ENCODE assay signal across 14 cellular contexts in genomic region chr10:77833225-77833624, GRCh38.
DNase-seq lines count a peak whose midpoint lies in the region; ATAC-seq and TF ChIP-seq lines count a peak whose summit lies in the region.
"Had no signal": no experiment of that assay in that cellular context is flagged by ENCODE, and none has a peak within 500 bp of the region (broad histone marks: within the 10 kb centered on the region; RNA-seq: fewer than 3 reads in every experiment).

No MANE protein-coding gene starts in this region.

- H3K27ac ChIP-seq in WERI-Rb-1, result no peak overlapping the region
- H3K27ac ChIP-seq: BLaER1 had no signal

- H3K4me3 ChIP-seq in WERI-Rb-1 (ENCODE audit: low read depth, low read length), result no peak overlapping the region
- H3K4me3 ChIP-seq: BLaER1 had no signal

- no peaks in the 10 kb centered on the region for H3K9me3 Mint-ChIP-seq in natural killer cell
- H3K9me3 Mint-ChIP-seq in natural killer cell treated with Interleukin-12 subunit alpha and Interleukin-12 subunit beta and Interleukin-15 and Interleukin-18, amount 100 ng/mL, for 72 hours, result no peaks in the 10 kb centered on the region
- no peaks in the 10 kb centered on the region for H3K9me3 Mint-ChIP-seq in activated T-helper 2 cell treated with anti-CD3 and anti-CD28 coated beads, Interferon-gamma antibody, Interleukin-2, Interleukin-4, amounts not matched to agents 10 μg/mL and 5 μg/mL and 100 μg/mL, durations not matched to agents 14 hours and 24 hours and 36 hours
- no peaks in the 10 kb centered on the region for H3K9me3 Mint-ChIP-seq in immature natural killer cell
- H3K9me3 Mint-ChIP-seq: HFFc6 had no signal

- H3K36me3 Mint-ChIP-seq in natural killer cell (peaks cover 6% of the 10 kb centered on the region), immature natural killer cell (peaks cover 12 to 51% (median 17%) of the 10 kb centered on the region in 3 donors)
- no peaks in the 10 kb centered on the region for H3K36me3 Mint-ChIP-seq in natural killer cell treated with Interleukin-12 subunit alpha and Interleukin-12 subunit beta and Interleukin-15 and Interleukin-18, amount 100 ng/mL, for 72 hours
- H3K36me3 Mint-ChIP-seq in activated T-helper 2 cell treated with anti-CD3 and anti-CD28 coated beads, Interferon-gamma antibody, Interleukin-2, Interleukin-4, amounts not matched to agents 10 μg/mL and 5 μg/mL and 100 μg/mL, durations not matched to agents 14 hours and 24 hours and 36 hours (ENCODE audit: low read depth), result no peaks in the 10 kb centered on the region

- no peaks in the 10 kb centered on the region for H3K27me3 Mint-ChIP-seq in natural killer cell (ENCODE audit: low read depth in 2 of 2)
- H3K27me3 Mint-ChIP-seq in natural killer cell treated with Interleukin-12 subunit alpha and Interleukin-12 subunit beta and Interleukin-15 and Interleukin-18, amount 100 ng/mL, for 72 hours, result no peaks in the 10 kb centered on the region
- no peaks in the 10 kb centered on the region for H3K27me3 Mint-ChIP-seq in activated T-helper 2 cell treated with anti-CD3 and anti-CD28 coated beads, Interferon-gamma antibody, Interleukin-2, Interleukin-4, amounts not matched to agents 10 μg/mL and 5 μg/mL and 100 μg/mL, durations not matched to agents 14 hours and 24 hours and 36 hours (ENCODE audit: low read depth)
- peaks cover 0 to 7% (median 3%) of the 10 kb centered on the region in 3 donors for H3K27me3 Mint-ChIP-seq in immature natural killer cell (ENCODE audit: low read depth in 3 of 3)

- no peak for TF ChIP-seq CTCF in natural killer cell (IDR thresholded peaks at IDR 0.05)
- no peak for TF ChIP-seq CTCF in WERI-Rb-1 (IDR thresholded peaks at IDR 0.05; ENCODE audit: low read depth, low read length)

- no peaks in the 10 kb centered on the region for H3K9me3 ChIP-seq in WERI-Rb-1 (ENCODE audit: severe bottlenecking)
- H3K9me3 ChIP-seq: BLaER1 had no signal

- ATAC-seq in natural killer cell, result no peak
- ATAC-seq in natural killer cell treated with Interleukin-12 subunit alpha and Interleukin-12 subunit beta and Interleukin-15 and Interleukin-18, amount 100 ng/mL, for 72 hours, result no peak

- H3K4me3 Mint-ChIP-seq in natural killer cell (no peak overlapping the region), immature natural killer cell (no peak overlapping the region)
- no peak overlapping the region for H3K4me3 Mint-ChIP-seq in natural killer cell treated with Interleukin-12 subunit alpha and Interleukin-12 subunit beta and Interleukin-15 and Interleukin-18, amount 100 ng/mL, for 72 hours
- no peak overlapping the region for H3K4me3 Mint-ChIP-seq in activated T-helper 2 cell treated with anti-CD3 and anti-CD28 coated beads, Interferon-gamma antibody, Interleukin-2, Interleukin-4, amounts not matched to agents 10 μg/mL and 5 μg/mL and 100 μg/mL, durations not matched to agents 14 hours and 24 hours and 36 hours (ENCODE audit: low read depth)
- H3K4me3 Mint-ChIP-seq: HFFc6 had no signal

- H3K27ac Mint-ChIP-seq in natural killer cell, result peak overlapping the region; percentile 87 to 89
- no peak overlapping the region for H3K27ac Mint-ChIP-seq in natural killer cell treated with Interleukin-12 subunit alpha and Interleukin-12 subunit beta and Interleukin-15 and Interleukin-18, amount 100 ng/mL, for 72 hours
- H3K27ac Mint-ChIP-seq in activated T-helper 2 cell treated with anti-CD3 and anti-CD28 coated beads, Interferon-gamma antibody, Interleukin-2, Interleukin-4, amounts not matched to agents 10 μg/mL and 5 μg/mL and 100 μg/mL, durations not matched to agents 14 hours and 24 hours and 36 hours, result peak overlapping the region; percentile 21
- H3K27ac Mint-ChIP-seq in immature natural killer cell, result peak overlapping the region; percentile 93 to 97 (median 96)
- H3K27ac Mint-ChIP-seq: HFFc6 had no signal

- H3K4me1 Mint-ChIP-seq in natural killer cell, result peaks cover 25 to 32% of the 10 kb centered on the region in 2 donors
- peaks cover 13 to 31% of the 10 kb centered on the region in 2 donors for H3K4me1 Mint-ChIP-seq in natural killer cell treated with Interleukin-12 subunit alpha and Interleukin-12 subunit beta and Interleukin-15 and Interleukin-18, amount 100 ng/mL, for 72 hours (ENCODE audit: low read depth in 2 of 2)
- H3K4me1 Mint-ChIP-seq in activated T-helper 2 cell treated with anti-CD3 and anti-CD28 coated beads, Interferon-gamma antibody, Interleukin-2, Interleukin-4, amounts not matched to agents 10 μg/mL and 5 μg/mL and 100 μg/mL, durations not matched to agents 14 hours and 24 hours and 36 hours (ENCODE audit: low read depth), result peaks cover 8% of the 10 kb centered on the region
- H3K4me1 Mint-ChIP-seq in immature natural killer cell, result peaks cover 31 to 36% of the 10 kb centered on the region in 2 donors

- DNase-seq in natural killer cell (no peak), immature natural killer cell (no peak), COLO829 (ENCODE audit: low spot score) (no peak), nucleus accumbens (lab: John Stamatoyannopoulos, UW) (no peak), WERI-Rb-1 (no peak)
- DNase-seq in natural killer cell treated with Interleukin-12 subunit alpha and Interleukin-12 subunit beta and Interleukin-15 and Interleukin-18, amount 100 ng/mL, for 72 hours (ENCODE audit: low spot score), result no peak
- DNase-seq in activated T-helper 2 cell treated with anti-CD3 and anti-CD28 coated beads, Interferon-gamma antibody, Interleukin-2, Interleukin-4, amounts not matched to agents 10 μg/mL and 5 μg/mL and 100 μg/mL, durations not matched to agents 14 hours and 24 hours and 36 hours (ENCODE audit: low spot score), result no peak
- DNase-seq: 8988T, AML-193, Calu3, DMS 273 treated with DMSO at 0.1 percent for 48 hours, HCEC 1CT, HFFc6 had no signal

- H3K27me3 ChIP-seq in WERI-Rb-1 (ENCODE audit: insufficient read depth, low read depth, severe bottlenecking), result no peaks in the 10 kb centered on the region
- H3K27me3 ChIP-seq: BLaER1 had no signal

- intact Hi-C loops in natural killer cell (cut with micrococcal nuclease), result no loop called here
- intact Hi-C loops in activated T-helper 2 cell treated with anti-CD3 and anti-CD28 coated beads, Interferon-gamma antibody, Interleukin-2, Interleukin-4, amounts not matched to agents 10 μg/mL and 5 μg/mL and 100 μg/mL, durations not matched to agents 14 hours and 24 hours and 36 hours (cut with micrococcal nuclease), result no loop called here

- peaks cover 88% of the 10 kb centered on the region for H3K36me3 ChIP-seq in WERI-Rb-1

Comparison
In these comparisons a context has a peak if more than half of its experiments do, and no peak if none do; other contexts are left out.
1. H3K27ac Mint-ChIP-seq: peak in natural killer cell (2 of 2), activated T-helper 2 cell treated with anti-CD3 and anti-CD28 coated beads, Interferon-gamma antibody, Interleukin-2, Interleukin-4, amounts not matched to agents 10 μg/mL and 5 μg/mL and 100 μg/mL, durations not matched to agents 14 hours and 24 hours and 36 hours (single experiment) and immature natural killer cell (6 of 6); none in natural killer cell treated with Interleukin-12 subunit alpha and Interleukin-12 subunit beta and Interleukin-15 and Interleukin-18, amount 100 ng/mL, for 72 hours (0 of 2).